21 cellular contexts compared by ENCODE assay signal in genomic region chr5:149647334-149647733, GRCh38.
"Had no signal": no experiment of that assay in that cellular context is flagged by ENCODE, and none has a peak within 500 bp of the region (broad histone marks: within the 10 kb centered on the region; RNA-seq: fewer than 3 reads in every experiment).

No MANE protein-coding gene starts in this region.

- H3K9me3 ChIP-seq: adrenal gland, MG63 had no signal

- H3K4me3 ChIP-seq: adrenal gland, MG63, SK-N-MC had no signal

- ATAC-seq: activated T-helper 17 cell treated with anti-CD3 and anti-CD28 coated beads, Interleukin-2, amount 50 U/mL, for 72 hours had no signal

- H3K4me1 ChIP-seq: adrenal gland had no signal

- DNase-seq: activated CD4-positive, alpha-beta T cell treated with anti-CD3 and anti-CD28 coated beads, Interleukin-2, amount 10 ng/mL, durations not matched to agents 24 days and 14 days; activated CD4-positive, alpha-beta T cell treated with anti-CD3 and anti-CD28 coated beads, Interleukin-2, amount 50 U/mL, for 4 hours; activated effector memory CD4-positive, alpha-beta T cell treated with anti-CD3 and anti-CD28 coated beads, Interleukin-2, amount 50 U/mL, for 16 hours; activated naive CD8-positive, alpha-beta T cell treated with anti-CD3 and anti-CD28 coated beads, Interleukin-2, amount 10 ng/mL, durations not matched to agents 7 days and 5 days; Kasumi-1; KG1; MG63; NCI-H1048; NCI-H1436 treated with DMSO at 0.1 percent for 48 hours; NCI-H1694 treated with DMSO at 0.1 percent for 48 hours; NCI-H524 treated with DMSO at 0.1 percent for 48 hours; NCI-H748 treated with DMSO at 0.1 percent for 48 hours; NK-92 treated with Interleukin-12 subunit alpha and Interleukin-12 subunit beta, amount 100 ng/mL, for 24 hours; OCI-M1; Right ventricle myocardium superior; T1000 had no signal

- H3K36me3 ChIP-seq: adrenal gland, MG63 had no signal

- H3K27me3 ChIP-seq: adrenal gland, MG63 had no signal

- FAIRE-seq: astrocyte, bronchial epithelial cell had no signal

- H3K27ac ChIP-seq: SK-N-MC had no signal
